In the genomic region with DNA sequence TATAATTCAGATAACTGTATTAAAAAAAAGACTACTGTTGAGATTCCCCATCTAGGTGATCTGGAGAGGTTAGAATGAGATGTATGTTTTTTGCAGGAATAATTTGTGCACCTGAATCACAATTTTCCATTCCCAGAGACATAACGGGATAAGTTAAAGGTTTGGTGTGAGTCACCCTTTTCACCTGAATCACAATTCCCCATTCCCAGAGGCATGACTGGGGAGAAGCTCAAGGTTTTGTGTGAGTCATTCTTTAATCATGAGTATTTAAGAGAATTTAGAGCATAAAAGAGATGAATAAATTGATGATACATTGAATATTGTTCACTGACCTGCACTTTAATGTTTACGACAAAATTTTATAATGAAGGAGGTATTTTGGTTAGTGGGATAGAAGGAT, we compare ENCODE assay signal across 18 cellular contexts. TPM values are rescaled to one million over a fixed set of nuclear protein-coding genes. Genes with fewer than 3 reads are reported as not detected.
DNase-seq lines count a peak whose midpoint lies in the region; ATAC-seq, FAIRE-seq and TF ChIP-seq lines count a peak whose summit lies in the region.
"Had no signal": no experiment of that assay in that cellular context is flagged by ENCODE, and none has a peak within 500 bp of the region (broad histone marks: within the 10 kb centered on the region; RNA-seq: fewer than 3 reads in every experiment).

No MANE protein-coding gene starts in this region.

- DNase-seq in ELR (ENCODE audit: low read depth) (peak; percentile 22), RKO (ENCODE audit: low spot score) (peak; percentile 11), bronchial epithelial cell (ENCODE audit: low read depth) (peak; percentile 68), kidney tubule cell (ENCODE audit: low spot score) (peak; percentile 54), NOMO-1 treated with DMSO at 0.1 percent for 48 hours (lab: John Stamatoyannopoulos, UW; ENCODE audit: unreplicated experiment) (no peak), NCI-H2227 treated with DMSO at 0.1 percent for 48 hours (lab: John Stamatoyannopoulos, UW) (no peak)
- no peak for DNase-seq in CD4-positive, alpha-beta T cell
- DNase-seq: Caco-2; CD8-positive, alpha-beta memory T cell; DND-41; GF-D8; H7 had no signal

- H3K27ac Mint-ChIP-seq in CD4-positive, alpha-beta T cell: no peak overlapping the region
- H3K27ac Mint-ChIP-seq: CD14-positive monocyte; CD8-positive, alpha-beta memory T cell; GM23338; IgD-negative memory B cell had no signal

- POLR2A ChIA-PET in CD4-positive, alpha-beta T cell (lab: Charles Lee): no interaction called here

- FAIRE-seq in bronchial epithelial cell (lab: Jason Lieb, UNC): no peak

- H3K9me3 ChIP-seq in CD4-positive, alpha-beta T cell (ENCODE audit: control insufficient read depth, low read length): no peaks in the 10 kb centered on the region
- H3K9me3 ChIP-seq: Caco-2 had no signal

- no peak for TF ChIP-seq CTCF in bronchial epithelial cell (IDR thresholded peaks at IDR 0.05; ENCODE audit: insufficient read depth, low read length, severe bottlenecking)
- TF ChIP-seq CTCF in CD4-positive, alpha-beta T cell (IDR thresholded peaks at IDR 0.05): no peak

- no peak overlapping the region for H3K4me3 ChIP-seq in bronchial epithelial cell (ENCODE audit: low read depth, low read length)
- H3K4me3 ChIP-seq: GM23338 had no signal

- CTCF ChIA-PET in CD4-positive, alpha-beta T cell (lab: Charles Lee): no interaction called here

- H3K27me3 Mint-ChIP-seq in CD4-positive, alpha-beta T cell: peaks cover 63% of the 10 kb centered on the region

- no peak overlapping the region for H3K4me3 Mint-ChIP-seq in CD4-positive, alpha-beta T cell
- H3K4me3 Mint-ChIP-seq: CD14-positive monocyte; CD8-positive, alpha-beta memory T cell; GM23338; IgD-negative memory B cell had no signal

- no peak overlapping the region for H3K27ac ChIP-seq in CD4-positive, alpha-beta T cell (ENCODE audit: low read depth, low read length)

- no peaks in the 10 kb centered on the region for H3K36me3 Mint-ChIP-seq in CD4-positive, alpha-beta T cell (ENCODE audit: low read depth)
- H3K36me3 Mint-ChIP-seq: CD14-positive monocyte; CD8-positive, alpha-beta memory T cell had no signal

- no peaks in the 10 kb centered on the region for H3K9me3 Mint-ChIP-seq in CD4-positive, alpha-beta T cell

- H3K4me1 Mint-ChIP-seq in CD4-positive, alpha-beta T cell (ENCODE audit: low read depth): no peaks in the 10 kb centered on the region
- H3K4me1 Mint-ChIP-seq: CD8-positive, alpha-beta memory T cell; GM23338 had no signal

- no peaks in the 10 kb centered on the region for H3K36me3 ChIP-seq in bronchial epithelial cell (ENCODE audit: control insufficient read depth, insufficient read depth, low read length)

- no peak for ATAC-seq in GM18861 (IDR thresholded peaks at IDR 0.05; ENCODE audit: unreplicated experiment)
- no peak for ATAC-seq in CD4-positive, alpha-beta T cell (ENCODE audit: poor library complexity)
- ATAC-seq: GM23338 had no signal

- H3K27me3 ChIP-seq in bronchial epithelial cell (ENCODE audit: control insufficient read depth, insufficient read depth, low read length): no peaks in the 10 kb centered on the region
- peaks cover 18% of the 10 kb centered on the region for H3K27me3 ChIP-seq in CD4-positive, alpha-beta T cell (ENCODE audit: control insufficient read depth, insufficient read depth, low read length)

- intact Hi-C loops in CD4-positive, alpha-beta T cell (cut with DNase I, micrococcal nuclease): no loop called here

RNA-seq across cellular contexts. Expression of gene OR7A5, which starts 9.0 kb away (rescaled TPM):
- not detected in 2 replicates for total RNA-seq in bronchial epithelial cell
- total RNA-seq in CD4-positive, alpha-beta T cell: not detected
- total RNA-seq: A673; Caco-2; CD8-positive, alpha-beta memory T cell; GM23338; H7; HT1080 had no signal

RNA-seq across cellular contexts. Expression of gene OR7C1, which starts 9.0 kb away (rescaled TPM):
- under 0.01 TPM in 1 of 2 replicates, not detected in the other for total RNA-seq in bronchial epithelial cell
- not detected for total RNA-seq in CD4-positive, alpha-beta T cell
- total RNA-seq: A673; Caco-2; CD8-positive, alpha-beta memory T cell; GM23338; H7; HT1080 had no signal

RNA-seq across cellular contexts. Expression of gene OR7A10, which starts 22.7 kb away (rescaled TPM):
- total RNA-seq in bronchial epithelial cell: not detected in 2 replicates
- total RNA-seq in CD4-positive, alpha-beta T cell: not detected
- total RNA-seq: A673; Caco-2; CD8-positive, alpha-beta memory T cell; GM23338; H7; HT1080 had no signal

RNA-seq across cellular contexts. Expression of gene ADGRE2, which starts 47.6 kb away (rescaled TPM):
- total RNA-seq in bronchial epithelial cell: 0.26 and 0.38 TPM in 2 replicates
- total RNA-seq in CD4-positive, alpha-beta T cell: 1 to 10 TPM; 3.0 to 3.8 TPM
- total RNA-seq: H7, HT1080 had no signal

RNA-seq across cellular contexts. Expression of gene OR7A17, which starts 59.9 kb away (rescaled TPM):
- total RNA-seq in bronchial epithelial cell: not detected in 2 replicates
- not detected for total RNA-seq in CD4-positive, alpha-beta T cell
- total RNA-seq: A673; Caco-2; CD8-positive, alpha-beta memory T cell; GM23338; H7; HT1080 had no signal

Comparison
In these comparisons a context has a peak if more than half of its experiments do, and no peak if none do; other contexts are left out.
1. DNase-seq: peak in ELR (single experiment), RKO (single experiment), bronchial epithelial cell (single experiment) and kidney tubule cell (single experiment); none in NOMO-1 treated with DMSO at 0.1 percent for 48 hours (single experiment), CD4-positive, alpha-beta T cell (0 of 10) and NCI-H2227 treated with DMSO at 0.1 percent for 48 hours (single experiment).